ENCODE assay signal across 9 cellular contexts in the genomic region with DNA sequence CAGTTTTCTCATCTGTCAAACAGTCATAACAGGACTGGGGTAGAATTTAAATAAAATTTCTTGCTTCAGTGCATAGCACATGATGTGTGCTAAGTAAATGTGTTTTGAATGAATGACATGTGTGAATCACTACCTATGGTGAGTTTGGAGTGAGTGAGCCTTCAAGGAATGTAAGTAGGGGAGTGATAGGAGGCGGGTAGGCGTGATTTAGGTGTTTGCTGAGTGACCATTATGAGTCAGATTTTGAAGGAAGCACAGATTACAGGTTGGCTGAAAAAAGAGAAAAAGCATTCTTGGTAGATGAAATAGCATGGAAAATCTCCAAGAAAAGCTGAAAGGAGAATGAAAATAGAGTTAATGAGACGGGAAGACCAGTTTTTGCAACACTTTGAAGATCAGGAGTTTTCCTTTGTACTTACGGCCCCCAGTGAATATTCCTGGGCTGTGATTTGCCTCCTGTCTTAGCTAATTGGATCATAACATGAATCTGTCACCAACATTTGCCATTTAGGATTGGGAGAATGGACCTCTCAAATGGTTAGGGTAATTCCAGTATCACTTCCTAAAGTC.
A peak's percentile ranks its signal among the peaks of the same experiment; 100 is the strongest.
DNase-seq lines count a peak whose midpoint lies in the region; ATAC-seq and TF ChIP-seq lines count a peak whose summit lies in the region.
"Had no signal": no experiment of that assay in that cellular context is flagged by ENCODE, and none has a peak within 500 bp of the region (broad histone marks: within the 10 kb centered on the region; RNA-seq: fewer than 3 reads in every experiment).

No MANE protein-coding gene starts in this region.

- no peaks in the 10 kb centered on the region for H4K20me1 ChIP-seq in GM23248 (ENCODE audit: insufficient read depth)
- H4K20me1 ChIP-seq in PC-9 (ENCODE audit: insufficient read depth): no peaks in the 10 kb centered on the region

- H3K36me3 Mint-ChIP-seq in type B pancreatic cell: no peaks in the 10 kb centered on the region
- H3K36me3 Mint-ChIP-seq: naive thymus-derived CD8-positive, alpha-beta T cell had no signal

- H3K4me2 ChIP-seq in GM23248 (ENCODE audit: unreplicated experiment) (peak overlapping the region; percentile 34), PC-9 (peak overlapping the region; percentile 72)

- no peak overlapping the region for H2AFZ ChIP-seq in GM23248
- no peak overlapping the region for H2AFZ ChIP-seq in PC-9

- intact Hi-C loops in PC-9 (cut with micrococcal nuclease; ENCODE audit: unreplicated experiment): loop anchor here (5.0 kb wide), 1 partner anchor 135 kb away; the partner anchor contains the start of gene GATA6
- intact Hi-C loops in left ventricle myocardium inferior (cut with micrococcal nuclease): no loop called here

- peaks cover 10% of the 10 kb centered on the region for H3K4me1 Mint-ChIP-seq in type B pancreatic cell (ENCODE audit: unreplicated experiment)
- H3K4me1 Mint-ChIP-seq: naive thymus-derived CD8-positive, alpha-beta T cell had no signal

- H3K4me3 ChIP-seq in GM23248: peak overlapping the region; percentile 32
- no peak overlapping the region for H3K4me3 ChIP-seq in PC-9
- H3K4me3 ChIP-seq in fibroblast of villous mesenchyme (ENCODE audit: low read depth, low read length): no peak overlapping the region
- no peak overlapping the region for H3K4me3 ChIP-seq in left ventricle myocardium inferior

- ATAC-seq in HG02981 (IDR thresholded peaks at IDR 0.05; ENCODE audit: unreplicated experiment): no peak
- ATAC-seq: naive thymus-derived CD8-positive, alpha-beta T cell had no signal

- no peaks in the 10 kb centered on the region for H3K36me3 ChIP-seq in GM23248 (ENCODE audit: low read depth)
- H3K36me3 ChIP-seq in PC-9 (ENCODE audit: low read depth): no peaks in the 10 kb centered on the region
- H3K36me3 ChIP-seq in left ventricle myocardium inferior: no peaks in the 10 kb centered on the region

- no peaks in the 10 kb centered on the region for H3K9me2 ChIP-seq in GM23248 (ENCODE audit: insufficient read depth)
- no peaks in the 10 kb centered on the region for H3K9me2 ChIP-seq in PC-9 (ENCODE audit: insufficient read depth)

- H3F3A ChIP-seq in GM23248 (ENCODE audit: insufficient read depth): peaks cover 15% of the 10 kb centered on the region
- H3F3A ChIP-seq in PC-9 (ENCODE audit: insufficient read depth, low read depth): peaks cover 15% of the 10 kb centered on the region

- TF ChIP-seq CTCF in PC-9 (conservative IDR thresholded peaks at IDR 0.05): no peak
- no peak for TF ChIP-seq CTCF in fibroblast of villous mesenchyme (IDR thresholded peaks at IDR 0.05; ENCODE audit: insufficient read depth, low read depth, low read length)
- TF ChIP-seq CTCF in type B pancreatic cell (conservative IDR thresholded peaks at IDR 0.05): no peak
- no peak for TF ChIP-seq CTCF in left ventricle myocardium inferior (IDR thresholded peaks at IDR 0.05; ENCODE audit: borderline replicate concordance)

- H3K27ac Mint-ChIP-seq in type B pancreatic cell: peak overlapping the region; percentile 70
- H3K27ac Mint-ChIP-seq: naive thymus-derived CD8-positive, alpha-beta T cell had no signal

- no peaks in the 10 kb centered on the region for H3K9me3 Mint-ChIP-seq in type B pancreatic cell

- peak overlapping the region; percentile 26; the same call in 1 of the 2 replicates for H3K9ac ChIP-seq in GM23248

- H3K9me3 ChIP-seq in GM23248 (ENCODE audit: low read depth) (no peaks in the 10 kb centered on the region), PC-9 (ENCODE audit: insufficient read depth, low read depth) (no peaks in the 10 kb centered on the region), left ventricle myocardium inferior (replicated peaks) (no peaks in the 10 kb centered on the region)

- no peaks in the 10 kb centered on the region for H3K79me2 ChIP-seq in GM23248 (ENCODE audit: insufficient read depth)
- H3K79me2 ChIP-seq in PC-9 (ENCODE audit: low read depth): no peaks in the 10 kb centered on the region

- POLR2A ChIA-PET in PC-9 (lab: Charles Lee; ENCODE audit: unreplicated experiment): interaction anchor here (0.7 kb wide), 1 partner anchor 612 kb away, joined by 12 read pairs; no protein-coding TSS in a partner anchor

- peaks cover 18% of the 10 kb centered on the region for H3K4me1 ChIP-seq in GM23248 (ENCODE audit: insufficient read depth)
- peaks cover 16% of the 10 kb centered on the region for H3K4me1 ChIP-seq in PC-9 (replicated peaks; ENCODE audit: insufficient read depth)
- H3K4me1 ChIP-seq in left ventricle myocardium inferior: no peaks in the 10 kb centered on the region

- WGBS in GM23248 (ENCODE audit: low coverage in 1 of 2, low lambda C conversion rate in 2 of 2, missing lambda C conversion rate in 2 of 2), 2 experiments: 1 to 2% methylated on average over 4 of the region's 4 CpGs

- CTCF ChIA-PET in PC-9 (lab: Charles Lee): no interaction called here

- H3K27ac ChIP-seq in GM23248 (peak overlapping the region; percentile 66), PC-9 (peak overlapping the region; percentile 86), left ventricle myocardium inferior (replicated peaks) (no peak overlapping the region)

- BruUV-seq in PC-9 (replicated peaks; lab: Mats Ljungman, UMichigan): TSS peak; percentile 100

- peak; percentile 95 for DNase-seq in GM23248
- peak; percentile 45 to 95 for DNase-seq in PC-9
- peak; percentile 23 for DNase-seq in fibroblast of villous mesenchyme (ENCODE audit: low read depth)
- DNase-seq in type B pancreatic cell (ENCODE audit: extremely low spot score, unreplicated experiment): no peak
- DNase-seq in NCI-H1105 (lab: John Stamatoyannopoulos, UW): no peak
- DNase-seq in left ventricle myocardium inferior: no peak
- DNase-seq: naive thymus-derived CD8-positive, alpha-beta T cell; NCI-H1048 had no signal

- H3K27me3 ChIP-seq in GM23248 (replicated peaks; ENCODE audit: insufficient read depth) (no peaks in the 10 kb centered on the region), PC-9 (ENCODE audit: insufficient read depth, low read depth) (no peaks in the 10 kb centered on the region), left ventricle myocardium inferior (ENCODE audit: low read depth) (no peaks in the 10 kb centered on the region)

- no peak overlapping the region for H3K4me3 Mint-ChIP-seq in type B pancreatic cell
- H3K4me3 Mint-ChIP-seq: naive thymus-derived CD8-positive, alpha-beta T cell had no signal

- in situ Hi-C loops in GM23248 (cut with MboI): no loop called here

- no peaks in the 10 kb centered on the region for H3K27me3 Mint-ChIP-seq in type B pancreatic cell

Comparison
In these comparisons a context has a peak if more than half of its experiments do, and no peak if none do; other contexts are left out.
1. DNase-seq: peak in GM23248 (single experiment), PC-9 (2 of 2) and fibroblast of villous mesenchyme (single experiment); none in type B pancreatic cell (single experiment), NCI-H1105 (single experiment) and left ventricle myocardium inferior (single experiment).